ENCODE assay signal across 1 cellular context in genomic region chr12:52633383-52633782, GRCh38.
TF ChIP-seq lines count a peak whose summit lies in the region.

No MANE protein-coding gene starts in this region.

TF ChIP-seq in K562, 482 proteins besides CTCF, POLR2A, EP300 and RAD21:
- TF ChIP-seq CBX1 (IDR thresholded peaks at IDR 0.05; ENCODE audit: low read depth) (no peak), ZNF347 (CRISPR knock-in tag; IDR thresholded peaks at IDR 0.05; ENCODE audit: low read depth) (no peak), PHB (CRISPR knock-in tag; IDR thresholded peaks at IDR 0.05) (no peak), SPI1 (IDR thresholded peaks at IDR 0.05; ENCODE audit: borderline replicate concordance, low read depth, low read length) (0 out of 2 replicates have a peak, but pooled peaks have one; percentile 31)
